ENCODE assay signal across 3 cellular contexts in the genomic region with DNA sequence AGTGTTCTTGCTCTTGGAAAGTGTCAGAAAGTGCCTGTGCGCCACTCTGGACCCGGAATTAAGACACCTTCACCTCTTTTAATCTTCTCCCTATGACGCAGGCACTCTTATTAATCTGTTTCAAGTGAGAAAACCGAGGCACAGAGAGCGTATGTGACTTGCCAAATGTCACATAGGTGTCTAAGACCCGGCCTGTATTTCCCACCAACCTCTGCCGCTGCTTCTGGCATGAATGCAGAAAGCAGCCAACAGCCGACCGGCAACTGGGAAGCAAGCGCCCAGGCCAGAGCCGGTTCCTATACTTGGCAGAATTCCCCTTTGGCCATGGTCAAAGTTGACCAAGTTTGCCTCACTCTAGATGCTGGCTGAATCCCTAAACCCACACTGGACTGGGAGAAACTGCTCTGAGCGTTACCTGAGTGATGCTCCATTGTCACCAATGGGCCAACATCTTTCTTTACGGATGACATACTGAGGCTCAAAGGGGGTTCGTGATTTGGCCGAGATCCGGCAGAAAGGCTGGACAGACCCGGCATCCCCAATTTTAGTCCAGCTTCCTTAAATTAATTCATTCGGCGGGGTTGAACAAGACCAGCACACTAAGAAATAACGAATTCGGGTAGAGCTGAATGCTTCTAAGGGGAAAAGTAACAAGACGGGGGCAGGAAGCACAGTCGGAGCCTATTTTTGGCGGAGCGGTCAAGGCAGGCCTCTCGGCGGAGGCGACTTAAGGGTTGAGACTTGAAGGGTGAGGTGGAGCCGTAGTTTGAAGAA.
TF ChIP-seq lines count a peak whose summit lies in the region.

No MANE protein-coding gene starts in this region.

TF ChIP-seq in GM23338, 12 proteins besides CTCF, POLR2A, EP300 and RAD21 (continues in another document):
- TF ChIP-seq, protein P1, sequence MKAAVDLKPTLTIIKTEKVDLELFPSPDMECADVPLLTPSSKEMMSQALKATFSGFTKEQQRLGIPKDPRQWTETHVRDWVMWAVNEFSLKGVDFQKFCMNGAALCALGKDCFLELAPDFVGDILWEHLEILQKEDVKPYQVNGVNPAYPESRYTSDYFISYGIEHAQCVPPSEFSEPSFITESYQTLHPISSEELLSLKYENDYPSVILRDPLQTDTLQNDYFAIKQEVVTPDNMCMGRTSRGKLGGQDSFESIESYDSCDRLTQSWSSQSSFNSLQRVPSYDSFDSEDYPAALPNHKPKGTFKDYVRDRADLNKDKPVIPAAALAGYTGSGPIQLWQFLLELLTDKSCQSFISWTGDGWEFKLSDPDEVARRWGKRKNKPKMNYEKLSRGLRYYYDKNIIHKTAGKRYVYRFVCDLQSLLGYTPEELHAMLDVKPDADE (IDR thresholded peaks at IDR 0.05): no peak
- TF ChIP-seq EZH2 (IDR thresholded peaks at IDR 0.05; ENCODE audit: low read depth, unreplicated experiment) (peak; percentile 100), ZNF331 (CRISPR knock-in tag; IDR thresholded peaks at IDR 0.05; ENCODE audit: low read depth) (no peak)

TF ChIP-seq in H1, 55 proteins besides CTCF, POLR2A, EP300 and RAD21:
- no peak for TF ChIP-seq HDAC6 (IDR thresholded peaks at IDR 0.05; ENCODE audit: low read depth, low read length)
- no peak for TF ChIP-seq HDAC2 (IDR thresholded peaks at IDR 0.05; ENCODE audit: borderline replicate concordance in 1 of 2, low read depth in 2 of 2, low read length in 2 of 2)
- TF ChIP-seq ZNF274 (IDR thresholded peaks at IDR 0.05; ENCODE audit: borderline replicate concordance, extremely low read depth, low read length): no peak
- TF ChIP-seq SIX5 (IDR thresholded peaks at IDR 0.05; ENCODE audit: low read depth, low read length): no peak
- TF ChIP-seq POLR2AphosphoS5 (IDR thresholded peaks at IDR 0.05; ENCODE audit: low read depth, low read length): no peak
- TF ChIP-seq EZH2 (IDR thresholded peaks at IDR 0.05; ENCODE audit: low read depth, low read length, severe bottlenecking): peak; percentile 4
- no peak for TF ChIP-seq RBBP5 (IDR thresholded peaks at IDR 0.05; ENCODE audit: borderline replicate concordance, low read depth, low read length)
- TF ChIP-seq TEAD4 (IDR thresholded peaks at IDR 0.05; ENCODE audit: low read depth, low read length): no peak
- TF ChIP-seq, protein P2, sequence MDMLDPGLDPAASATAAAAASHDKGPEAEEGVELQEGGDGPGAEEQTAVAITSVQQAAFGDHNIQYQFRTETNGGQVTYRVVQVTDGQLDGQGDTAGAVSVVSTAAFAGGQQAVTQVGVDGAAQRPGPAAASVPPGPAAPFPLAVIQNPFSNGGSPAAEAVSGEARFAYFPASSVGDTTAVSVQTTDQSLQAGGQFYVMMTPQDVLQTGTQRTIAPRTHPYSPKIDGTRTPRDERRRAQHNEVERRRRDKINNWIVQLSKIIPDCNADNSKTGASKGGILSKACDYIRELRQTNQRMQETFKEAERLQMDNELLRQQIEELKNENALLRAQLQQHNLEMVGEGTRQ (IDR thresholded peaks at IDR 0.05; ENCODE audit: low read length): no peak
- no peak for TF ChIP-seq BRCA1 (IDR thresholded peaks at IDR 0.05; ENCODE audit: low read depth, low read length)
- TF ChIP-seq EGR1 (IDR thresholded peaks at IDR 0.05; ENCODE audit: borderline replicate concordance, low read depth, low read length): no peak
- TF ChIP-seq SP1 (IDR thresholded peaks at IDR 0.05; ENCODE audit: low read depth, low read length): 0 out of 2 replicates have a peak, but pooled peaks have one; percentile 4
- TF ChIP-seq RNF2 (IDR thresholded peaks at IDR 0.05; ENCODE audit: borderline replicate concordance, low read depth, low read length, missing control alignments, poor library complexity, severe bottlenecking): peak; percentile 87
- no peak for TF ChIP-seq KDM4A (IDR thresholded peaks at IDR 0.05; ENCODE audit: low read depth, low read length, severe bottlenecking)
- no peak for TF ChIP-seq GTF2F1 (IDR thresholded peaks at IDR 0.05; ENCODE audit: borderline replicate concordance, low read depth, low read length)
- TF ChIP-seq JUND (IDR thresholded peaks at IDR 0.05; ENCODE audit: low read length): no peak
- no peak for TF ChIP-seq POU5F1 (IDR thresholded peaks at IDR 0.05; ENCODE audit: low read depth, low read length)
- TF ChIP-seq CHD2 (IDR thresholded peaks at IDR 0.05; ENCODE audit: low read length): no peak
- TF ChIP-seq SUZ12 (IDR thresholded peaks at IDR 0.05; ENCODE audit: low read length): peak; percentile 16
- no peak for TF ChIP-seq YY1 (IDR thresholded peaks at IDR 0.05; ENCODE audit: low read depth, low read length)
- 0 out of 2 replicates have a peak, but pooled peaks have one; percentile 38 for TF ChIP-seq CBX8 (IDR thresholded peaks at IDR 0.05; ENCODE audit: borderline replicate concordance, low read depth, low read length)

TF ChIP-seq in neural cell, 6 proteins besides CTCF, POLR2A, EP300 and RAD21:
- TF ChIP-seq TAF1 (IDR thresholded peaks at IDR 0.05; ENCODE audit: low read depth) (no peak), EZH2 (IDR thresholded peaks at IDR 0.05; ENCODE audit: borderline replicate concordance, insufficient read depth, low read length, poor library complexity, severe bottlenecking) (peak; percentile 27), SMC3 (conservative IDR thresholded peaks at IDR 0.05; ENCODE audit: poor library complexity) (no peak), POLR2AphosphoS5 (IDR thresholded peaks at IDR 0.05) (peak; percentile 40)
- TF ChIP-seq, protein P3, sequence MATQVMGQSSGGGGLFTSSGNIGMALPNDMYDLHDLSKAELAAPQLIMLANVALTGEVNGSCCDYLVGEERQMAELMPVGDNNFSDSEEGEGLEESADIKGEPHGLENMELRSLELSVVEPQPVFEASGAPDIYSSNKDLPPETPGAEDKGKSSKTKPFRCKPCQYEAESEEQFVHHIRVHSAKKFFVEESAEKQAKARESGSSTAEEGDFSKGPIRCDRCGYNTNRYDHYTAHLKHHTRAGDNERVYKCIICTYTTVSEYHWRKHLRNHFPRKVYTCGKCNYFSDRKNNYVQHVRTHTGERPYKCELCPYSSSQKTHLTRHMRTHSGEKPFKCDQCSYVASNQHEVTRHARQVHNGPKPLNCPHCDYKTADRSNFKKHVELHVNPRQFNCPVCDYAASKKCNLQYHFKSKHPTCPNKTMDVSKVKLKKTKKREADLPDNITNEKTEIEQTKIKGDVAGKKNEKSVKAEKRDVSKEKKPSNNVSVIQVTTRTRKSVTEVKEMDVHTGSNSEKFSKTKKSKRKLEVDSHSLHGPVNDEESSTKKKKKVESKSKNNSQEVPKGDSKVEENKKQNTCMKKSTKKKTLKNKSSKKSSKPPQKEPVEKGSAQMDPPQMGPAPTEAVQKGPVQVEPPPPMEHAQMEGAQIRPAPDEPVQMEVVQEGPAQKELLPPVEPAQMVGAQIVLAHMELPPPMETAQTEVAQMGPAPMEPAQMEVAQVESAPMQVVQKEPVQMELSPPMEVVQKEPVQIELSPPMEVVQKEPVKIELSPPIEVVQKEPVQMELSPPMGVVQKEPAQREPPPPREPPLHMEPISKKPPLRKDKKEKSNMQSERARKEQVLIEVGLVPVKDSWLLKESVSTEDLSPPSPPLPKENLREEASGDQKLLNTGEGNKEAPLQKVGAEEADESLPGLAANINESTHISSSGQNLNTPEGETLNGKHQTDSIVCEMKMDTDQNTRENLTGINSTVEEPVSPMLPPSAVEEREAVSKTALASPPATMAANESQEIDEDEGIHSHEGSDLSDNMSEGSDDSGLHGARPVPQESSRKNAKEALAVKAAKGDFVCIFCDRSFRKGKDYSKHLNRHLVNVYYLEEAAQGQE (IDR thresholded peaks at IDR 0.05; ENCODE audit: borderline replicate concordance): no peak
